ENCODE assay signal across 1 cellular context in genomic region chr16:3065742-3066439, GRCh38.
TF ChIP-seq lines count a peak whose summit lies in the region.

No MANE protein-coding gene starts in this region.

TF ChIP-seq in K562, 482 proteins besides CTCF, POLR2A, EP300 and RAD21:
- TF ChIP-seq NFRKB (IDR thresholded peaks at IDR 0.05; ENCODE audit: low read depth) (no peak), NFYB (IDR thresholded peaks at IDR 0.05; ENCODE audit: extremely low read depth, insufficient read length) (no peak), TAL1 (IDR thresholded peaks at IDR 0.05) (no peak), DMBX1 (CRISPR knock-in tag; IDR thresholded peaks at IDR 0.05; ENCODE audit: borderline replicate concordance) (no peak), CREM (IDR thresholded peaks at IDR 0.05; ENCODE audit: low read depth) (no peak)
- TF ChIP-seq, protein P1, sequence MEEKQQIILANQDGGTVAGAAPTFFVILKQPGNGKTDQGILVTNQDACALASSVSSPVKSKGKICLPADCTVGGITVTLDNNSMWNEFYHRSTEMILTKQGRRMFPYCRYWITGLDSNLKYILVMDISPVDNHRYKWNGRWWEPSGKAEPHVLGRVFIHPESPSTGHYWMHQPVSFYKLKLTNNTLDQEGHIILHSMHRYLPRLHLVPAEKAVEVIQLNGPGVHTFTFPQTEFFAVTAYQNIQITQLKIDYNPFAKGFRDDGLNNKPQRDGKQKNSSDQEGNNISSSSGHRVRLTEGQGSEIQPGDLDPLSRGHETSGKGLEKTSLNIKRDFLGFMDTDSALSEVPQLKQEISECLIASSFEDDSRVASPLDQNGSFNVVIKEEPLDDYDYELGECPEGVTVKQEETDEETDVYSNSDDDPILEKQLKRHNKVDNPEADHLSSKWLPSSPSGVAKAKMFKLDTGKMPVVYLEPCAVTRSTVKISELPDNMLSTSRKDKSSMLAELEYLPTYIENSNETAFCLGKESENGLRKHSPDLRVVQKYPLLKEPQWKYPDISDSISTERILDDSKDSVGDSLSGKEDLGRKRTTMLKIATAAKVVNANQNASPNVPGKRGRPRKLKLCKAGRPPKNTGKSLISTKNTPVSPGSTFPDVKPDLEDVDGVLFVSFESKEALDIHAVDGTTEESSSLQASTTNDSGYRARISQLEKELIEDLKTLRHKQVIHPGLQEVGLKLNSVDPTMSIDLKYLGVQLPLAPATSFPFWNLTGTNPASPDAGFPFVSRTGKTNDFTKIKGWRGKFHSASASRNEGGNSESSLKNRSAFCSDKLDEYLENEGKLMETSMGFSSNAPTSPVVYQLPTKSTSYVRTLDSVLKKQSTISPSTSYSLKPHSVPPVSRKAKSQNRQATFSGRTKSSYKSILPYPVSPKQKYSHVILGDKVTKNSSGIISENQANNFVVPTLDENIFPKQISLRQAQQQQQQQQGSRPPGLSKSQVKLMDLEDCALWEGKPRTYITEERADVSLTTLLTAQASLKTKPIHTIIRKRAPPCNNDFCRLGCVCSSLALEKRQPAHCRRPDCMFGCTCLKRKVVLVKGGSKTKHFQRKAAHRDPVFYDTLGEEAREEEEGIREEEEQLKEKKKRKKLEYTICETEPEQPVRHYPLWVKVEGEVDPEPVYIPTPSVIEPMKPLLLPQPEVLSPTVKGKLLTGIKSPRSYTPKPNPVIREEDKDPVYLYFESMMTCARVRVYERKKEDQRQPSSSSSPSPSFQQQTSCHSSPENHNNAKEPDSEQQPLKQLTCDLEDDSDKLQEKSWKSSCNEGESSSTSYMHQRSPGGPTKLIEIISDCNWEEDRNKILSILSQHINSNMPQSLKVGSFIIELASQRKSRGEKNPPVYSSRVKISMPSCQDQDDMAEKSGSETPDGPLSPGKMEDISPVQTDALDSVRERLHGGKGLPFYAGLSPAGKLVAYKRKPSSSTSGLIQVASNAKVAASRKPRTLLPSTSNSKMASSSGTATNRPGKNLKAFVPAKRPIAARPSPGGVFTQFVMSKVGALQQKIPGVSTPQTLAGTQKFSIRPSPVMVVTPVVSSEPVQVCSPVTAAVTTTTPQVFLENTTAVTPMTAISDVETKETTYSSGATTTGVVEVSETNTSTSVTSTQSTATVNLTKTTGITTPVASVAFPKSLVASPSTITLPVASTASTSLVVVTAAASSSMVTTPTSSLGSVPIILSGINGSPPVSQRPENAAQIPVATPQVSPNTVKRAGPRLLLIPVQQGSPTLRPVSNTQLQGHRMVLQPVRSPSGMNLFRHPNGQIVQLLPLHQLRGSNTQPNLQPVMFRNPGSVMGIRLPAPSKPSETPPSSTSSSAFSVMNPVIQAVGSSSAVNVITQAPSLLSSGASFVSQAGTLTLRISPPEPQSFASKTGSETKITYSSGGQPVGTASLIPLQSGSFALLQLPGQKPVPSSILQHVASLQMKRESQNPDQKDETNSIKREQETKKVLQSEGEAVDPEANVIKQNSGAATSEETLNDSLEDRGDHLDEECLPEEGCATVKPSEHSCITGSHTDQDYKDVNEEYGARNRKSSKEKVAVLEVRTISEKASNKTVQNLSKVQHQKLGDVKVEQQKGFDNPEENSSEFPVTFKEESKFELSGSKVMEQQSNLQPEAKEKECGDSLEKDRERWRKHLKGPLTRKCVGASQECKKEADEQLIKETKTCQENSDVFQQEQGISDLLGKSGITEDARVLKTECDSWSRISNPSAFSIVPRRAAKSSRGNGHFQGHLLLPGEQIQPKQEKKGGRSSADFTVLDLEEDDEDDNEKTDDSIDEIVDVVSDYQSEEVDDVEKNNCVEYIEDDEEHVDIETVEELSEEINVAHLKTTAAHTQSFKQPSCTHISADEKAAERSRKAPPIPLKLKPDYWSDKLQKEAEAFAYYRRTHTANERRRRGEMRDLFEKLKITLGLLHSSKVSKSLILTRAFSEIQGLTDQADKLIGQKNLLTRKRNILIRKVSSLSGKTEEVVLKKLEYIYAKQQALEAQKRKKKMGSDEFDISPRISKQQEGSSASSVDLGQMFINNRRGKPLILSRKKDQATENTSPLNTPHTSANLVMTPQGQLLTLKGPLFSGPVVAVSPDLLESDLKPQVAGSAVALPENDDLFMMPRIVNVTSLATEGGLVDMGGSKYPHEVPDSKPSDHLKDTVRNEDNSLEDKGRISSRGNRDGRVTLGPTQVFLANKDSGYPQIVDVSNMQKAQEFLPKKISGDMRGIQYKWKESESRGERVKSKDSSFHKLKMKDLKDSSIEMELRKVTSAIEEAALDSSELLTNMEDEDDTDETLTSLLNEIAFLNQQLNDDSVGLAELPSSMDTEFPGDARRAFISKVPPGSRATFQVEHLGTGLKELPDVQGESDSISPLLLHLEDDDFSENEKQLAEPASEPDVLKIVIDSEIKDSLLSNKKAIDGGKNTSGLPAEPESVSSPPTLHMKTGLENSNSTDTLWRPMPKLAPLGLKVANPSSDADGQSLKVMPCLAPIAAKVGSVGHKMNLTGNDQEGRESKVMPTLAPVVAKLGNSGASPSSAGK (IDR thresholded peaks at IDR 0.05), result peak; percentile 30
